In genomic region chr2:74896232-74896631, GRCh38 we compare ENCODE assay signal across 36 cellular contexts.
"Had no signal": no experiment of that assay in that cellular context is flagged by ENCODE, and none has a peak within 500 bp of the region (broad histone marks: within the 10 kb centered on the region; RNA-seq: fewer than 3 reads in every experiment).

No MANE protein-coding gene starts in this region.

- H3K4me1 Mint-ChIP-seq: activated B cell treated with CpG ODN at 0.5 μM for 24 hours; activated naive CD8-positive, alpha-beta T cell treated with anti-CD3 and anti-CD28 coated beads for 36 hours; brain; T-cell had no signal

- H3K27ac Mint-ChIP-seq: activated B cell treated with CpG ODN at 0.5 μM for 24 hours; activated CD8-positive, alpha-beta T cell treated with anti-CD3 and anti-CD28 coated beads for 36 hours; activated naive CD8-positive, alpha-beta T cell treated with anti-CD3 and anti-CD28 coated beads for 36 hours; activated naive CD8-positive, alpha-beta T cell treated with anti-CD3 and anti-CD28 coated beads, Interleukin-2, amount 50 U/mL, for 24 hours; activated T-helper 17 cell treated with anti-CD3 and anti-CD28 coated beads, Interleukin-2, amount 50 U/mL, for 72 hours; effector memory CD8-positive, alpha-beta T cell; T-cell; T-helper 1 cell treated with Interleukin-12 subunit alpha and Interleukin-12 subunit beta and Interleukin-4 antibody, amounts not matched to agents 30 μg/mL and 1 μg/mL, for 36 hours; T-helper 2 cell treated with Interferon-gamma antibody and Interleukin-4, amounts not matched to agents 5 μg/mL and 100 μg/mL, for 36 hours had no signal

- H3K4me1 ChIP-seq: adrenal gland, breast epithelium, gastroesophageal sphincter had no signal

- H3K27me3 ChIP-seq: adrenal gland, ascending aorta, breast epithelium, cardiac muscle cell, esophagus squamous epithelium, gastroesophageal sphincter, heart right ventricle had no signal

- H3K27ac ChIP-seq: adrenal gland, ascending aorta, breast epithelium, cardiac muscle cell, epithelial cell of prostate, gastroesophageal sphincter, heart right ventricle, WERI-Rb-1 had no signal

- H3K9me3 Mint-ChIP-seq: activated naive CD8-positive, alpha-beta T cell treated with anti-CD3 and anti-CD28 coated beads, Interleukin-2, amount 50 U/mL, for 24 hours; activated T-helper 17 cell treated with anti-CD3 and anti-CD28 coated beads, Interleukin-2, amount 50 U/mL, for 72 hours; brain; effector memory CD8-positive, alpha-beta T cell had no signal

- ATAC-seq: activated CD4-positive, CD25-positive, alpha-beta regulatory T cell treated with anti-CD3 and anti-CD28 coated beads, Interleukin-2, amount 50 U/mL, for 24 hours; activated CD8-positive, alpha-beta T cell treated with anti-CD3 and anti-CD28 coated beads for 36 hours; activated naive CD8-positive, alpha-beta T cell treated with anti-CD3 and anti-CD28 coated beads, Interleukin-2, amount 50 U/mL, for 24 hours; activated T-cell treated with anti-CD3 and anti-CD28 coated beads, Interleukin-2, amount 50 U/mL, for 4 hours; activated T-helper 17 cell treated with anti-CD3 and anti-CD28 coated beads, Interleukin-2, amount 50 U/mL, for 72 hours; effector memory CD8-positive, alpha-beta T cell; gastroesophageal sphincter; heart right ventricle; T-cell had no signal

- H3K36me3 ChIP-seq: adrenal gland, breast epithelium, WERI-Rb-1 had no signal

- H3K27me3 Mint-ChIP-seq: activated B cell treated with CpG ODN at 0.5 μM for 24 hours; activated CD8-positive, alpha-beta T cell treated with anti-CD3 and anti-CD28 coated beads for 36 hours; activated naive CD8-positive, alpha-beta T cell treated with anti-CD3 and anti-CD28 coated beads for 36 hours; activated naive CD8-positive, alpha-beta T cell treated with anti-CD3 and anti-CD28 coated beads, Interleukin-2, amount 50 U/mL, for 24 hours; activated T-helper 17 cell treated with anti-CD3 and anti-CD28 coated beads, Interleukin-2, amount 50 U/mL, for 72 hours; T-cell had no signal

- H3K4me3 Mint-ChIP-seq: activated B cell treated with CpG ODN at 0.5 μM for 24 hours; activated CD8-positive, alpha-beta T cell treated with anti-CD3 and anti-CD28 coated beads for 36 hours; activated naive CD8-positive, alpha-beta T cell treated with anti-CD3 and anti-CD28 coated beads for 36 hours; activated naive CD8-positive, alpha-beta T cell treated with anti-CD3 and anti-CD28 coated beads, Interleukin-2, amount 50 U/mL, for 24 hours; activated T-cell treated with anti-CD3 and anti-CD28 coated beads, Interleukin-2, amount 50 U/mL, for 4 hours; activated T-helper 17 cell treated with anti-CD3 and anti-CD28 coated beads, Interleukin-2, amount 50 U/mL, for 72 hours; brain; effector memory CD8-positive, alpha-beta T cell; T-cell; T-helper 1 cell treated with Interleukin-12 subunit alpha and Interleukin-12 subunit beta and Interleukin-4 antibody, amounts not matched to agents 30 μg/mL and 1 μg/mL, for 36 hours; T-helper 2 cell treated with Interferon-gamma antibody and Interleukin-4, amounts not matched to agents 5 μg/mL and 100 μg/mL, for 36 hours had no signal

- H3K9me3 ChIP-seq: adrenal gland, ascending aorta, breast epithelium, esophagus squamous epithelium, gastroesophageal sphincter, heart right ventricle had no signal

- H3K4me3 ChIP-seq: adrenal gland, ascending aorta, breast epithelium, cardiac muscle cell, esophagus squamous epithelium, gastroesophageal sphincter, heart right ventricle had no signal

- DNase-seq: activated B cell treated with CpG ODN at 0.5 μM for 24 hours; activated CD4-positive, alpha-beta T cell treated with anti-CD3 and anti-CD28 coated beads for 48 hours; activated CD4-positive, alpha-beta T cell treated with anti-CD3 and anti-CD28 coated beads, Interleukin-2, amount 50 U/mL, for 1 hour; activated CD4-positive, alpha-beta T cell treated with anti-CD3 and anti-CD28 coated beads, Interleukin-2, amount 50 U/mL, for 48 hours; activated CD8-positive, alpha-beta memory T cell treated with anti-CD3 and anti-CD28 coated beads for 24 hours; activated CD8-positive, alpha-beta T cell treated with anti-CD3 and anti-CD28 coated beads for 36 hours; activated effector memory CD4-positive, alpha-beta T cell treated with Interleukin-2 at 50 U/mL for 16 hours; activated gamma-delta T cell treated with Interleukin-2 at 50 U/mL for 16 hours; activated naive CD4-positive, alpha-beta T cell treated with anti-CD3 and anti-CD28 coated beads, Interleukin-2, amount 50 U/mL, for 16 hours; activated naive CD4-positive, alpha-beta T cell treated with Interleukin-2 at 50 U/mL for 16 hours; activated naive CD8-positive, alpha-beta T cell treated with anti-CD3 and anti-CD28 coated beads for 36 hours; activated naive CD8-positive, alpha-beta T cell treated with anti-CD3 and anti-CD28 coated beads, Interleukin-2, amount 50 U/mL, for 24 hours; activated T-cell treated with anti-CD3 and anti-CD28 coated beads, Interleukin-2, amount 50 U/mL, for 4 hours; adrenal gland; amygdala; central memory CD4-positive, alpha-beta T cell; cortex of kidney; dermis blood vessel endothelial cell; effector CD4-positive, alpha-beta T cell; effector memory CD8-positive, alpha-beta T cell; esophagus squamous epithelium; foreskin melanocyte; heart right ventricle; T-cell; T1000; WERI-Rb-1 had no signal
